Comparison of ENCODE assay signal across 17 cellular contexts in the genomic region with DNA sequence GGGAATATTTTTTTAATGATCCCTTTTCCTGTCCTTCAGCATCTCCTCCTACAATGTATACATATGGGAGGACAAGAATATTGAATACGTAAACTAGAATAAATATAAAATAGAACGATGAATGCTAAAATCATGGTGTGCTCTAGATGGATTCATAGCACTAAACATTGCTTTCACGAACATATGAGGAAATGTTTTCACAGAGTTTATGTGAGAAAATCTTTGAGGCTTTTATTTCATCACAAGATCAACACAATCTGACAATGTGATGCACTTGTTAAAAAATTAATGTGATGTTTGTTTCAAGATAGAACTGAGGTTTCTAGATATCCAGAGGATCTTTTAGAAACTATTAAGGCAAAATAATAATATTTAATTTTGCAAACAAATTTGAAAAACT. TPM values are rescaled to one million over a fixed set of nuclear protein-coding genes. Genes with fewer than 3 reads are reported as not detected.
DNase-seq lines count a peak whose midpoint lies in the region; ATAC-seq and TF ChIP-seq lines count a peak whose summit lies in the region.
"Had no signal": no experiment of that assay in that cellular context is flagged by ENCODE, and none has a peak within 500 bp of the region (broad histone marks: within the 10 kb centered on the region; RNA-seq: fewer than 3 reads in every experiment).

No MANE protein-coding gene starts in this region.

- TF ChIP-seq POLR2A in vagina (IDR thresholded peaks at IDR 0.05) = no peak

- H3K9me3 ChIP-seq in AG04450 (ENCODE audit: control insufficient read depth, insufficient read depth, low read length) = peaks cover 6% of the 10 kb centered on the region; the same call in 1 of the 2 replicates
- H3K9me3 ChIP-seq in CD4-positive, alpha-beta memory T cell (ENCODE audit: control insufficient read depth in 1 of 2, low read length in 2 of 2) = no peaks in the 10 kb centered on the region
- no peaks in the 10 kb centered on the region for H3K9me3 ChIP-seq in duodenal mucosa (ENCODE audit: control insufficient read depth in 1 of 2, low read length in 2 of 2)
- no peaks in the 10 kb centered on the region for H3K9me3 ChIP-seq in right atrium auricular region
- no peaks in the 10 kb centered on the region for H3K9me3 ChIP-seq in vagina

- no peak overlapping the region for H3K27ac Mint-ChIP-seq in CD4-positive, alpha-beta memory T cell
- H3K27ac Mint-ChIP-seq in naive thymus-derived CD8-positive, alpha-beta T cell = no peak overlapping the region

- peak overlapping the region; percentile 63; the same call in 1 of the 2 replicates for H3K4me3 ChIP-seq in AG04450 (ENCODE audit: low read depth, low read length)
- H3K4me3 ChIP-seq in CD4-positive, alpha-beta memory T cell (ENCODE audit: low read length in 2 of 2) = no peak overlapping the region
- peak overlapping the region; percentile 70 to 72 for H3K4me3 ChIP-seq in duodenal mucosa (ENCODE audit: low read depth in 1 of 2, low read length in 2 of 2)
- H3K4me3 ChIP-seq in right atrium auricular region = no peak overlapping the region
- H3K4me3 ChIP-seq in vagina = no peak overlapping the region

- peaks cover 40% of the 10 kb centered on the region for H3K4me1 ChIP-seq in CD4-positive, alpha-beta memory T cell (ENCODE audit: insufficient read depth, low read length)
- H3K4me1 ChIP-seq in duodenal mucosa (ENCODE audit: control insufficient read depth in 1 of 2, insufficient read depth in 2 of 2, low read length in 2 of 2) = peaks cover 25 to 32% of the 10 kb centered on the region in 2 donors
- peaks cover 0 to 3% of the 10 kb centered on the region in 2 donors for H3K4me1 ChIP-seq in right atrium auricular region
- H3K4me1 ChIP-seq in vagina = peaks cover 18% of the 10 kb centered on the region
- H3K4me1 ChIP-seq in foreskin keratinocyte = peaks cover 15% of the 10 kb centered on the region

- H3K36me3 ChIP-seq in CD4-positive, alpha-beta memory T cell (ENCODE audit: insufficient read depth, low read length) = peaks cover 14% of the 10 kb centered on the region
- H3K36me3 ChIP-seq in duodenal mucosa (ENCODE audit: control insufficient read depth in 1 of 2, insufficient read depth in 2 of 2, low read length in 2 of 2) (peaks cover 4 to 8% of the 10 kb centered on the region in 2 donors), right atrium auricular region (no peaks in the 10 kb centered on the region), vagina (no peaks in the 10 kb centered on the region)

- no peak for DNase-seq in AG04450 (ENCODE audit: low read depth, low spot score)
- no peak for DNase-seq in CD4-positive, alpha-beta memory T cell
- DNase-seq in naive thymus-derived CD8-positive, alpha-beta T cell = no peak
- no peak for DNase-seq in right atrium auricular region (ENCODE audit: low spot score)
- DNase-seq in vagina (ENCODE audit: extremely low spot score in 2 of 2) = no peak
- DNase-seq in foreskin keratinocyte = no peak
- DNase-seq in RKO (ENCODE audit: low spot score) = no peak
- DNase-seq: AML-193, KBM-7, NCI-H1092 treated with DMSO at 0.1 percent for 48 hours, NCI-H1694, NCI-H2107, NCI-H345, NCI-H69 had no signal

- CTCF ChIA-PET in AG04450 (lab: Charles Lee) = no interaction called here
- CTCF ChIA-PET in CD4-positive, alpha-beta memory T cell (lab: Charles Lee; ENCODE audit: partially characterized antibody) = no interaction called here

- H3K4me3 Mint-ChIP-seq in CD4-positive, alpha-beta memory T cell = peak overlapping the region in 5 of 8 donors; percentile 13 to 98 (median 95)
- H3K4me3 Mint-ChIP-seq in naive thymus-derived CD8-positive, alpha-beta T cell = peak overlapping the region in 7 of 10 donors; percentile 5 to 99 (median 56)

- no peaks in the 10 kb centered on the region for H3K27me3 ChIP-seq in AG04450 (ENCODE audit: control insufficient read depth, insufficient read depth, low read length)
- no peaks in the 10 kb centered on the region for H3K27me3 ChIP-seq in CD4-positive, alpha-beta memory T cell (ENCODE audit: insufficient read depth, low read length)
- H3K27me3 ChIP-seq in duodenal mucosa (ENCODE audit: control insufficient read depth in 1 of 2, insufficient read depth in 2 of 2, low read length in 2 of 2) = no peaks in the 10 kb centered on the region
- no peaks in the 10 kb centered on the region for H3K27me3 ChIP-seq in right atrium auricular region
- no peaks in the 10 kb centered on the region for H3K27me3 ChIP-seq in vagina
- H3K27me3 ChIP-seq in foreskin keratinocyte = no peaks in the 10 kb centered on the region

- peaks cover 0 to 7% (median 0%) of the 10 kb centered on the region in 8 donors for H3K9me3 Mint-ChIP-seq in CD4-positive, alpha-beta memory T cell
- H3K9me3 Mint-ChIP-seq in naive thymus-derived CD8-positive, alpha-beta T cell = peaks cover 0 to 2% (median 0%) of the 10 kb centered on the region in 9 donors

- intact Hi-C loops in CD4-positive, alpha-beta memory T cell (cut with micrococcal nuclease) = loop anchor here (10.0 kb wide), 1 partner anchor 337 kb away; no protein-coding TSS in a partner anchor
- intact Hi-C loops in vagina (cut with DNase I) = no loop called here

- no peak for ATAC-seq in naive thymus-derived CD8-positive, alpha-beta T cell
- no peak for ATAC-seq in foreskin keratinocyte

- H3K27ac ChIP-seq in AG04450 (ENCODE audit: low read depth, low read length) (no peak overlapping the region), duodenal mucosa (ENCODE audit: low read depth, low read length) (no peak overlapping the region), right atrium auricular region (no peak overlapping the region), vagina (no peak overlapping the region), foreskin keratinocyte (no peak overlapping the region)
- no peak overlapping the region for H3K27ac ChIP-seq in CD4-positive, alpha-beta memory T cell (ENCODE audit: low read depth, low read length)

- POLR2A ChIA-PET in AG04450 (lab: Yijun Ruan, JAX) = no interaction called here
- POLR2A ChIA-PET in CD4-positive, alpha-beta memory T cell (lab: Charles Lee; ENCODE audit: partially characterized antibody) = interaction anchor here (1.3 kb wide), 1 partner anchor 10 kb away, joined by 5 read pairs; no protein-coding TSS in a partner anchor
- POLR2A ChIA-PET in naive thymus-derived CD8-positive, alpha-beta T cell (lab: Charles Lee) = no interaction called here

- H3K27me3 Mint-ChIP-seq in CD4-positive, alpha-beta memory T cell = no peaks in the 10 kb centered on the region
- no peaks in the 10 kb centered on the region for H3K27me3 Mint-ChIP-seq in naive thymus-derived CD8-positive, alpha-beta T cell

- peaks cover 38 to 71% (median 49%) of the 10 kb centered on the region in 4 donors for H3K4me1 Mint-ChIP-seq in CD4-positive, alpha-beta memory T cell
- H3K4me1 Mint-ChIP-seq in naive thymus-derived CD8-positive, alpha-beta T cell = peaks cover 20 to 53% (median 49%) of the 10 kb centered on the region in 4 donors

- peaks cover 52 to 57% of the 10 kb centered on the region in 2 donors for H3K36me3 Mint-ChIP-seq in CD4-positive, alpha-beta memory T cell
- H3K36me3 Mint-ChIP-seq in naive thymus-derived CD8-positive, alpha-beta T cell = peaks cover 36 to 44% (median 41%) of the 10 kb centered on the region in 3 donors

- no peak for TF ChIP-seq CTCF in AG04450 (IDR thresholded peaks at IDR 0.05; ENCODE audit: low read depth, low read length)
- TF ChIP-seq CTCF in right atrium auricular region (IDR thresholded peaks at IDR 0.05) = no peak
- TF ChIP-seq CTCF in vagina (IDR thresholded peaks at IDR 0.05) = no peak
- TF ChIP-seq CTCF in foreskin keratinocyte (conservative IDR thresholded peaks at IDR 0.05) = no peak

- H3K9ac ChIP-seq in duodenal mucosa (ENCODE audit: low read depth in 1 of 2, low read length in 2 of 2) = no peak overlapping the region

RNA-seq across cellular contexts. Expression of gene CARD16, which starts 3.0 kb away (rescaled TPM):
- polyA plus RNA-seq in AG04450 (2011; rRNA removed) (105 and 125 TPM in 2 replicates), foreskin keratinocyte (18.5 and 24.0 TPM in 2 replicates)
- polyA minus RNA-seq in AG04450 (2011; rRNA and poly(A)+ RNA removed) = 11.8 and 18.2 TPM in 2 replicates
- total RNA-seq in CD4-positive, alpha-beta memory T cell = 10 to 100 TPM; 56.1 to 59.0 TPM
- polyA plus RNA-seq in CD4-positive, alpha-beta memory T cell = 100 to 1,000 TPM; 190 to 219 TPM
- total RNA-seq in naive thymus-derived CD8-positive, alpha-beta T cell = 10 to 100 TPM; 41.5 to 44.7 TPM
- polyA plus RNA-seq in naive thymus-derived CD8-positive, alpha-beta T cell = 100 to 1,000 TPM; 149 to 173 (median 166) TPM
- total RNA-seq in right atrium auricular region (1 to 10 TPM; 1.6 to 5.8 TPM), vagina (26.8 TPM), foreskin keratinocyte (11.6 and 13.1 TPM in 2 replicates)

RNA-seq across cellular contexts. Expression of gene CASP1, which starts 7.2 kb away (rescaled TPM):
- polyA plus RNA-seq in AG04450 (2011; rRNA removed) = 31.0 and 36.2 TPM in 2 replicates
- polyA minus RNA-seq in AG04450 (2011; rRNA and poly(A)+ RNA removed) = 11.4 and 16.9 TPM in 2 replicates
- 10 to 100 TPM; 74.8 to 96.8 TPM for total RNA-seq in CD4-positive, alpha-beta memory T cell
- polyA plus RNA-seq in CD4-positive, alpha-beta memory T cell = 100 to 1,000 TPM; 126 to 195 TPM
- 10 to 100 TPM; 42.8 to 47.3 TPM for total RNA-seq in naive thymus-derived CD8-positive, alpha-beta T cell
- 10 to 100 TPM; 63.9 to 96.1 (median 65.3) TPM for polyA plus RNA-seq in naive thymus-derived CD8-positive, alpha-beta T cell
- 1 to 10 TPM; 6.1 to 8.8 TPM for total RNA-seq in right atrium auricular region
- 23.3 TPM for total RNA-seq in vagina
- total RNA-seq in foreskin keratinocyte = 37.0 and 47.5 TPM in 2 replicates
- polyA plus RNA-seq in foreskin keratinocyte = 29.8 and 38.0 TPM in 2 replicates

RNA-seq across cellular contexts. Expression of gene CASP5, which starts 19.2 kb away (rescaled TPM):
- polyA plus RNA-seq in AG04450 (2011; rRNA removed) (0.07 and 0.15 TPM in 2 replicates), foreskin keratinocyte (not detected in 2 replicates)
- polyA minus RNA-seq in AG04450 (2011; rRNA and poly(A)+ RNA removed) = not detected in 2 replicates
- not detected for total RNA-seq in CD4-positive, alpha-beta memory T cell
- not detected for polyA plus RNA-seq in CD4-positive, alpha-beta memory T cell
- total RNA-seq in naive thymus-derived CD8-positive, alpha-beta T cell = not detected
- not detected for polyA plus RNA-seq in naive thymus-derived CD8-positive, alpha-beta T cell
- total RNA-seq in right atrium auricular region (not detected), vagina (not detected), foreskin keratinocyte (not detected in 2 replicates)
- total RNA-seq: A673, M059J had no signal

Comparison
In these comparisons a context has a peak if more than half of its experiments do, and no peak if none do; other contexts are left out.
1. H3K4me3 ChIP-seq: peak in AG04450 (single experiment) and duodenal mucosa (2 of 2); none in CD4-positive, alpha-beta memory T cell (0 of 2), right atrium auricular region (0 of 2) and vagina (0 of 2).